ENCODE assay signal across 9 cellular contexts in the genomic region with DNA sequence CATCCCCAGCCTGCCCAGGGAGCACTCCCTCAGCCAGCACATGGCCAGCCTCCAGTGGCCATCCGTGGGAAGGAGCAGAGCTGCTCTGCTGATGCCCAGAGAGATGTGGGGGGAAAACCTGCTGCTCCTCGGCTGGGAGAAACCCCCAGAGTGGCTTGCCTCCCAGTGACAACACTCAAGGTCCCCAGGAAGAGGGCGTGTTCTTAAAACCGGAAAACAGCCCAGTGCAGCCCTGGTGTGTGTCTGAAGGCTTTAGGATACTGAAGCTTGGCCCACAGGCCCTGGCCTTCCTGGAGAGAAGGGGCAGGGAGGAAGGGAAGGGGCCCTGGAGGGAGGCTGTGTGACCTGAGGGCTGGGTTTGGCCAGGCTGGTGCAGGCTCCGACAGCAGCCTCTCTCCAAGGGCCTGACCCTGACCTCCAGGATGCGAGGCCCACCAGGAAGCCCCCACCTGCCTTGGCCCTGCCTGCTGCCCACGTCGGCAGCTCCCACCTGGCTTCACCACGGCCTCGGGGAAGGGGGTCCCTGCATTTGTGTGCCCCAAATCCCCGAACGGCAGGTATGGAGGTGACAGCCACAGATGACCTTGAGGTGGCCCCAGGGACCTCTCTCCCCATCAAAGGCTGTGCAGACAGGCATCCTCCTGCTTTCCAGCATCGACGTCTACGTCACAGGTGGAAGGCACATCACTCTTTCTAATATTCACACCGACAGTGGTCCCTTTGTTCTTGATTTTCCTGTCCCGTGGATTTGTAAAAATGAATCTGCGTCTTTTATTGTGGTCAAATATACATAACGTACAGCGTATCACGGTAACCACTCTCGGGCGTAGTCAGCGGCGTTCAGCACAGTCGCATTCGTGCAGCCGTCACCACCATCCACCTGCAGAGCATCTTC.
DNase-seq lines count a peak whose midpoint lies in the region; ATAC-seq and TF ChIP-seq lines count a peak whose summit lies in the region.
"Had no signal": no experiment of that assay in that cellular context is flagged by ENCODE, and none has a peak within 500 bp of the region (broad histone marks: within the 10 kb centered on the region; RNA-seq: fewer than 3 reads in every experiment).

No MANE protein-coding gene starts in this region.

- H3K4me3 Mint-ChIP-seq in activated CD8-positive, alpha-beta T cell treated with anti-CD3 and anti-CD28 coated beads for 36 hours, result no peak overlapping the region

- no peaks in the 10 kb centered on the region for H3K36me3 Mint-ChIP-seq in activated CD8-positive, alpha-beta T cell treated with anti-CD3 and anti-CD28 coated beads for 36 hours (ENCODE audit: low read depth)

- H3K9me3 Mint-ChIP-seq in activated CD8-positive, alpha-beta T cell treated with anti-CD3 and anti-CD28 coated beads for 36 hours, result no peaks in the 10 kb centered on the region

- H3K27me3 Mint-ChIP-seq in activated CD8-positive, alpha-beta T cell treated with anti-CD3 and anti-CD28 coated beads for 36 hours, result no peaks in the 10 kb centered on the region

- POLR2A ChIA-PET in activated CD8-positive, alpha-beta T cell treated with anti-CD3 and anti-CD28 coated beads for 36 hours (lab: Charles Lee), result no interaction called here

- H3K27ac Mint-ChIP-seq in activated CD8-positive, alpha-beta T cell treated with anti-CD3 and anti-CD28 coated beads for 36 hours, result peak overlapping the region; percentile 63

- CTCF ChIA-PET in activated CD8-positive, alpha-beta T cell treated with anti-CD3 and anti-CD28 coated beads for 36 hours (lab: Charles Lee), result interaction anchor here (1.4 kb wide), 1 partner anchor 10 kb away, joined by 3 read pairs; no protein-coding TSS in a partner anchor

- peaks cover 47% of the 10 kb centered on the region for H3K4me1 Mint-ChIP-seq in activated CD8-positive, alpha-beta T cell treated with anti-CD3 and anti-CD28 coated beads for 36 hours (ENCODE audit: low read depth)

- intact Hi-C loops in activated CD8-positive, alpha-beta T cell treated with anti-CD3 and anti-CD28 coated beads for 36 hours (cut with micrococcal nuclease), result no loop called here

- DNase-seq in stimulated activated naive CD4-positive, alpha-beta T cell (lab: John Stamatoyannopoulos, UW), result peak in 5 of 6 experiments; percentile 23 to 86 (median 74)
- DNase-seq in stimulated activated naive CD4-positive, alpha-beta T cell treated with Interleukin-2 at 50 U/mL for 16 hours (lab: John Stamatoyannopoulos, UW), result no peak
- peak; percentile 51 for DNase-seq in activated CD8-positive, alpha-beta T cell treated with anti-CD3 and anti-CD28 coated beads for 36 hours
- DNase-seq in islet precursor cell (peak; percentile 53), ureter (ENCODE audit: low spot score) (peak; percentile 29), MV-4-11 (lab: John Stamatoyannopoulos, UW) (no peak)
- DNase-seq: NCI-H345 had no signal

- TF ChIP-seq CTCF in activated CD8-positive, alpha-beta T cell treated with anti-CD3 and anti-CD28 coated beads for 36 hours (IDR thresholded peaks at IDR 0.05), result no peak

- ATAC-seq in activated CD8-positive, alpha-beta T cell treated with anti-CD3 and anti-CD28 coated beads for 36 hours, result peak; percentile 58
- no peak for ATAC-seq in GM21737 (IDR thresholded peaks at IDR 0.05; ENCODE audit: unreplicated experiment)
- no peak for ATAC-seq in GM19397 (IDR thresholded peaks at IDR 0.05; ENCODE audit: unreplicated experiment)

Comparison
In these comparisons a context has a peak if more than half of its experiments do, and no peak if none do; other contexts are left out.
1. DNase-seq: peak in stimulated activated naive CD4-positive, alpha-beta T cell (5 of 6), activated CD8-positive, alpha-beta T cell treated with anti-CD3 and anti-CD28 coated beads for 36 hours (single experiment), islet precursor cell (single experiment) and ureter (single experiment); none in stimulated activated naive CD4-positive, alpha-beta T cell treated with Interleukin-2 at 50 U/mL for 16 hours (single experiment) and MV-4-11 (single experiment).